In genomic region chr19:43503501-43504425, GRCh38 we compare ENCODE assay signal across 8 cellular contexts. TPM values are rescaled to one million over a fixed set of nuclear protein-coding genes. Genes with fewer than 3 reads are reported as not detected.
DNase-seq lines count a peak whose midpoint lies in the region; ATAC-seq, FAIRE-seq and TF ChIP-seq lines count a peak whose summit lies in the region.

No MANE protein-coding gene starts in this region.

- H3K27ac ChIP-seq in AG04450 (ENCODE audit: low read depth, low read length): peak overlapping the region; percentile 68
- peak overlapping the region; percentile 72 to 90 for H3K27ac ChIP-seq in kidney (ENCODE audit: low read depth in 2 of 2, low read length in 2 of 2)

- peaks cover 19% of the 10 kb centered on the region for H3K4me1 Mint-ChIP-seq in activated B cell treated with CpG ODN at 0.5 μM for 24 hours

- H3K4me3 Mint-ChIP-seq in activated B cell treated with CpG ODN at 0.5 μM for 24 hours: peak overlapping the region; percentile 96

- peaks cover 3 to 16% of the 10 kb centered on the region in 2 donors for H3K4me1 ChIP-seq in kidney (ENCODE audit: control insufficient read depth in 1 of 2, insufficient read depth in 1 of 2, low read depth in 1 of 2, low read length in 2 of 2)

- peaks cover 25% of the 10 kb centered on the region for H3K36me3 Mint-ChIP-seq in activated B cell treated with CpG ODN at 0.5 μM for 24 hours (ENCODE audit: low read depth)

- H3K4me3 ChIP-seq in AG04450 (ENCODE audit: low read depth, low read length) (peak overlapping the region; percentile 91), kidney (ENCODE audit: low read length in 2 of 2) (peak overlapping the region; percentile 87 to 92)

- POLR2A ChIA-PET in AG04450 (lab: Yijun Ruan, JAX): interaction anchor here (0.6 to 1.3 kb wide), 8 partner anchors 11 to 71 kb away, joined by 3 to 6 read pairs (median 3); partner anchors contain the start of gene ETHE1
- POLR2A ChIA-PET in activated B cell treated with CpG ODN at 0.5 μM for 24 hours (lab: Charles Lee): interaction anchor here (0.7 to 2.9 kb wide), 24 partner anchors 10 to 251 kb away, joined by 3 to 49 read pairs (median 6); partner anchors contain the start of genes ETHE1, SMG9 and ZNF575

- intact Hi-C loops in activated B cell treated with CpG ODN at 0.5 μM for 24 hours (cut with micrococcal nuclease) (loop anchor here (1.0 to 2.0 kb wide), 6 partner anchors 15 to 56 kb away; partner anchors contain the start of genes ETHE1 and ZNF575), kidney (cut with DNase I) (no loop called here)

- H3K9me3 Mint-ChIP-seq in activated B cell treated with CpG ODN at 0.5 μM for 24 hours: no peaks in the 10 kb centered on the region

- H3K9me3 ChIP-seq in AG04450 (ENCODE audit: control insufficient read depth, insufficient read depth, low read length): no peaks in the 10 kb centered on the region
- H3K9me3 ChIP-seq in kidney (ENCODE audit: control insufficient read depth in 1 of 2, low read length in 2 of 2): no peaks in the 10 kb centered on the region

- CTCF ChIA-PET in AG04450 (lab: Charles Lee) (interaction anchor here (0.8 to 3.3 kb wide), 5 partner anchors 9 to 71 kb away, joined by 3 to 15 read pairs (median 4); no protein-coding TSS in a partner anchor), activated B cell treated with CpG ODN at 0.5 μM for 24 hours (lab: Charles Lee) (interaction anchor here (0.7 to 2.6 kb wide), 7 partner anchors 14 to 91 kb away, joined by 3 to 14 read pairs (median 4); no protein-coding TSS in a partner anchor)

- TF ChIP-seq CTCF in AG04450 (IDR thresholded peaks at IDR 0.05; ENCODE audit: low read depth, low read length) (no peak), activated B cell treated with CpG ODN at 0.5 μM for 24 hours (IDR thresholded peaks at IDR 0.05) (no peak), kidney (IDR thresholded peaks at IDR 0.05; ENCODE audit: borderline replicate concordance, extremely low read depth, insufficient read depth) (no peak)

- H3K36me3 ChIP-seq in kidney (ENCODE audit: control insufficient read depth in 1 of 2, insufficient read depth in 2 of 2, low read length in 2 of 2): peaks cover 2 to 6% of the 10 kb centered on the region in 2 donors

- H3K27me3 Mint-ChIP-seq in activated B cell treated with CpG ODN at 0.5 μM for 24 hours: no peaks in the 10 kb centered on the region

- DNase-seq in AG04450 (ENCODE audit: low read depth, low spot score) (peak; percentile 68), NCI-H226 (peak; percentile 78), activated B cell treated with CpG ODN at 0.5 μM for 24 hours (peak; percentile 97), kidney (peak; percentile 99)
- peak; percentile 96 for DNase-seq in central memory CD4-positive, alpha-beta T cell
- DNase-seq in stimulated activated CD4-positive, alpha-beta T cell treated with anti-CD3 and anti-CD28 coated beads, Interleukin-15, amount 100 ng/mL, for 1 hour (ENCODE audit: low read depth in 1 of 2, low spot score in 1 of 2): peak; percentile 98 to 99

- H3K27me3 ChIP-seq in AG04450 (ENCODE audit: control insufficient read depth, insufficient read depth, low read length): no peaks in the 10 kb centered on the region

- peak overlapping the region; percentile 96 for H3K27ac Mint-ChIP-seq in activated B cell treated with CpG ODN at 0.5 μM for 24 hours

- ATAC-seq in GM18870 (IDR thresholded peaks at IDR 0.05; ENCODE audit: unreplicated experiment) (peak; percentile 65), HG03108 (IDR thresholded peaks at IDR 0.05; ENCODE audit: unreplicated experiment) (peak; percentile 83), activated B cell treated with CpG ODN at 0.5 μM for 24 hours (ENCODE audit: low read depth) (peak; percentile 95)

- H3K9ac ChIP-seq in kidney (ENCODE audit: low read length in 2 of 2): peak overlapping the region; percentile 94 to 96

- FAIRE-seq in kidney (lab: Jason Lieb, UNC): no peak

RNA-seq across cellular contexts. Expression of gene PHLDB3, which starts 0.8 kb away (rescaled TPM):
- polyA plus RNA-seq in AG04450 (2011; rRNA removed) (4.2 and 5.9 TPM in 2 replicates), kidney (ENCODE audit: insufficient read depth, low read depth, low replicate concordance) (8.2 TPM)
- 3.7 and 3.8 TPM in 2 replicates for polyA minus RNA-seq in AG04450 (2011; rRNA and poly(A)+ RNA removed)
- total RNA-seq in activated B cell treated with CpG ODN at 0.5 μM for 24 hours (32.2 and 34.5 TPM in 2 replicates), kidney (10.8 TPM)

RNA-seq across cellular contexts. Expression of gene ETHE1, which starts 23.2 kb away (rescaled TPM):
- polyA plus RNA-seq in AG04450 (2011; rRNA removed): 104 and 130 TPM in 2 replicates
- 78.5 and 98.3 TPM in 2 replicates for polyA minus RNA-seq in AG04450 (2011; rRNA and poly(A)+ RNA removed)
- 16.3 and 16.7 TPM in 2 replicates for total RNA-seq in activated B cell treated with CpG ODN at 0.5 μM for 24 hours
- 61.3 TPM for total RNA-seq in kidney
- 81.8 TPM for polyA plus RNA-seq in kidney (ENCODE audit: insufficient read depth, low read depth, low replicate concordance)

RNA-seq across cellular contexts. Expression of gene ZNF575, which starts 29.2 kb away (rescaled TPM):
- polyA plus RNA-seq in AG04450 (2011; rRNA removed) (0.16 and 0.17 TPM in 2 replicates), kidney (ENCODE audit: insufficient read depth, low read depth, low replicate concordance) (2.8 TPM)
- 0.69 TPM in 1 of 2 replicates, not detected in the other for polyA minus RNA-seq in AG04450 (2011; rRNA and poly(A)+ RNA removed)
- total RNA-seq in activated B cell treated with CpG ODN at 0.5 μM for 24 hours (1.9 and 3.4 TPM in 2 replicates), kidney (3.1 TPM)

RNA-seq across cellular contexts. Expression of gene LYPD3, which starts 38.4 kb away (rescaled TPM):
- 0.60 and 1.0 TPM in 2 replicates for polyA plus RNA-seq in AG04450 (2011; rRNA removed)
- 0.39 and 0.83 TPM in 2 replicates for polyA minus RNA-seq in AG04450 (2011; rRNA and poly(A)+ RNA removed)
- 0.24 TPM in 1 of 2 replicates, not detected in the other for total RNA-seq in activated B cell treated with CpG ODN at 0.5 μM for 24 hours
- total RNA-seq in kidney: 1.7 TPM
- polyA plus RNA-seq in kidney (ENCODE audit: insufficient read depth, low read depth, low replicate concordance): 2.2 TPM

Comparison
In these comparisons a context has a peak if more than half of its experiments do, and no peak if none do; other contexts are left out.
1. Peak in every context shown above with its lines: DNase-seq, ATAC-seq, H3K4me3 ChIP-seq and H3K27ac ChIP-seq.